8 cellular contexts compared by ENCODE assay signal in the genomic region with DNA sequence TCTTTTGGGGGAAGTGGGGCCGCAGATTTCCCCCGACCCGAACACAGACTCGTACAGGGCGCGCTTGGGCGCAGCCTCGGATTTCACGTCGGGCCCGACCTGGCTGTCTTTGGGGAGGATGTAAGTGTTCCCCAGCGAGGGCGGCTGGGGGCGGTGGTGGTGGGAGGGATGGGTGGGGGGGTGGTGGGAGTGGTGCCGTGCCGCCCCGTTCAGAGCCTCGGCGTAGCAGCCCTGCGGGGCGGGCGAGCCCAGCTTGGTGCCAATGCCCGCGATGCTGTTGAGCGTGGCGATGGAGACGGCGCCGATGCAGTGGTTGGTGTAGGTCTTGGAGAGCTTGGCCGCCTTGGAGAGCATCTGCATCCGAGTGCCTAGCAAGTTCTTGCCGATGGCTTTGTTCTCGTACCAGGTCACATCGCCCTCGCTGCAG. TPM values are rescaled to one million over a fixed set of nuclear protein-coding genes. Genes with fewer than 3 reads are reported as not detected.
A peak's percentile ranks its signal among the peaks of the same experiment; 100 is the strongest.
DNase-seq lines count a peak whose midpoint lies in the region; ATAC-seq and TF ChIP-seq lines count a peak whose summit lies in the region.

No MANE protein-coding gene starts in this region.

- peak overlapping the region; percentile 2 for H3K4me3 Mint-ChIP-seq in dendritic cell treated with granulocyte-macrophage colony-stimulating factor and Interleukin-4, amounts not matched to agents 40 ng/mL and 50 ng/mL, for 4 days

- H3K36me3 Mint-ChIP-seq in dendritic cell treated with granulocyte-macrophage colony-stimulating factor and Interleukin-4, amounts not matched to agents 40 ng/mL and 50 ng/mL, for 4 days (ENCODE audit: low read depth) = peaks cover 6% of the 10 kb centered on the region

- intact Hi-C loops in heart right ventricle (cut with DNase I) (loop anchor here in 4 of 10 donors (5.0 to 10.0 kb wide), 5 partner anchors 108 to 162 kb away; no protein-coding TSS in a partner anchor), Right ventricle myocardium inferior (cut with DNase I) (loop anchor here (5.0 kb wide), 3 partner anchors 35 to 165 kb away; no protein-coding TSS in a partner anchor)
- intact Hi-C loops in dendritic cell treated with granulocyte-macrophage colony-stimulating factor and Interleukin-4, amounts not matched to agents 40 ng/mL and 50 ng/mL, for 4 days (cut with micrococcal nuclease) = loop anchor here (5.0 to 10.0 kb wide), 3 partner anchors 162 to 452 kb away; partner anchors contain the start of genes SS18 and TAF4B

- peak overlapping the region; percentile 37 for H4K91ac ChIP-seq in mesenchymal stem cell (ENCODE audit: low read length)

- DNase-seq in heart right ventricle = peak in 1 of 2 donors; percentile 11
- DNase-seq in Right ventricle myocardium inferior (ENCODE audit: missing footprints) = no peak
- DNase-seq in mesenchymal stem cell = no peak
- DNase-seq in NCI-H345 treated with DMSO at 0.1 percent for 48 hours (lab: John Stamatoyannopoulos, UW; ENCODE audit: unreplicated experiment) = no peak

- H3K9me3 ChIP-seq in heart right ventricle = no peaks in the 10 kb centered on the region
- H3K9me3 ChIP-seq in mesenchymal stem cell (ENCODE audit: control insufficient read depth, low read length) = no peaks in the 10 kb centered on the region

- H4K8ac ChIP-seq in mesenchymal stem cell (ENCODE audit: low read length) = peak overlapping the region; percentile 81

- H3K23ac ChIP-seq in mesenchymal stem cell (ENCODE audit: low read length in 2 of 2) = no peak overlapping the region

- H2BK120ac ChIP-seq in mesenchymal stem cell (ENCODE audit: low read depth, low read length) = no peak overlapping the region

- H3K27ac ChIP-seq in heart right ventricle = no peak overlapping the region
- no peak overlapping the region for H3K27ac ChIP-seq in mesenchymal stem cell (ENCODE audit: low read length, poor library complexity, severe bottlenecking)

- no peak overlapping the region for H3K14ac ChIP-seq in mesenchymal stem cell (ENCODE audit: low read length in 2 of 2)

- no peak overlapping the region for H2AFZ ChIP-seq in mesenchymal stem cell (ENCODE audit: low read depth, low read length)

- ATAC-seq in heart right ventricle = no peak
- ATAC-seq in Right ventricle myocardium inferior = no peak
- ATAC-seq in HG02870 (IDR thresholded peaks at IDR 0.05; ENCODE audit: unreplicated experiment) = no peak
- ATAC-seq in HG03097 (IDR thresholded peaks at IDR 0.05; ENCODE audit: low FRiP score, unreplicated experiment) = no peak
- ATAC-seq in HG02642 (IDR thresholded peaks at IDR 0.05; ENCODE audit: poor library complexity, unreplicated experiment) = no peak

- H3K79me1 ChIP-seq in mesenchymal stem cell (replicated peaks; ENCODE audit: low read length, poor library complexity, severe bottlenecking) = peaks cover 3% of the 10 kb centered on the region

- no peak overlapping the region for H3K4ac ChIP-seq in mesenchymal stem cell (ENCODE audit: low read depth in 1 of 2, low read length in 2 of 2)

- no peak overlapping the region for H3K9ac ChIP-seq in mesenchymal stem cell (ENCODE audit: low read length)

- no peaks in the 10 kb centered on the region for H3K9me3 Mint-ChIP-seq in dendritic cell treated with granulocyte-macrophage colony-stimulating factor and Interleukin-4, amounts not matched to agents 40 ng/mL and 50 ng/mL, for 4 days

- H3K27ac Mint-ChIP-seq in dendritic cell treated with granulocyte-macrophage colony-stimulating factor and Interleukin-4, amounts not matched to agents 40 ng/mL and 50 ng/mL, for 4 days = no peak overlapping the region

- H3K36me3 ChIP-seq in heart right ventricle (no peaks in the 10 kb centered on the region), mesenchymal stem cell (ENCODE audit: control insufficient read depth in 1 of 2, insufficient read depth in 2 of 2, low read depth in 1 of 2, low read length in 2 of 2) (peaks cover 0 to 8% of the 10 kb centered on the region in 2 experiments)

- 63 to 76% methylated on average over 34 to 35 of the region's 35 CpGs for WGBS in heart right ventricle, 2 donors
- 18% methylated on average over 18 of the region's 35 CpGs for WGBS in mesenchymal stem cell

- H3K27me3 ChIP-seq in heart right ventricle (peaks cover 0 to 51% (median 17%) of the 10 kb centered on the region in 7 donors), mesenchymal stem cell (ENCODE audit: control insufficient read depth in 1 of 2, insufficient read depth in 1 of 2, low read length in 2 of 2) (peaks cover 3 to 23% of the 10 kb centered on the region in 2 experiments)

- H3K4me3 ChIP-seq in heart right ventricle (peak overlapping the region in 6 of 10 donors; percentile 55 to 86 (median 71)), mesenchymal stem cell (ENCODE audit: insufficient read depth in 1 of 2, low read depth in 1 of 2, low read length in 2 of 2) (peak overlapping the region; percentile 72 to 81)

- peak overlapping the region; percentile 89 for H3K4me2 ChIP-seq in mesenchymal stem cell (ENCODE audit: low read length, poor library complexity, severe bottlenecking)

- peaks cover 51% of the 10 kb centered on the region for H3K27me3 Mint-ChIP-seq in dendritic cell treated with granulocyte-macrophage colony-stimulating factor and Interleukin-4, amounts not matched to agents 40 ng/mL and 50 ng/mL, for 4 days

- no peak overlapping the region for H2AK5ac ChIP-seq in mesenchymal stem cell (ENCODE audit: low read length, severe bottlenecking)

- H2BK5ac ChIP-seq in mesenchymal stem cell (ENCODE audit: low read depth, low read length, poor library complexity, severe bottlenecking) = peak overlapping the region; percentile 33

- H2BK15ac ChIP-seq in mesenchymal stem cell (ENCODE audit: low read depth, poor library complexity, severe bottlenecking) = no peak overlapping the region

- H2BK12ac ChIP-seq in mesenchymal stem cell (ENCODE audit: low read length in 2 of 2) = no peak overlapping the region

- no peak overlapping the region for H3K18ac ChIP-seq in mesenchymal stem cell (ENCODE audit: low read depth in 1 of 2, low read length in 2 of 2)

- peaks cover 10 to 68% (median 51%) of the 10 kb centered on the region in 9 donors for H3K4me1 ChIP-seq in heart right ventricle
- H3K4me1 ChIP-seq in mesenchymal stem cell (ENCODE audit: control insufficient read depth, insufficient read depth, low read depth, low read length) = peaks cover 28% of the 10 kb centered on the region

- H3K4me1 Mint-ChIP-seq in dendritic cell treated with granulocyte-macrophage colony-stimulating factor and Interleukin-4, amounts not matched to agents 40 ng/mL and 50 ng/mL, for 4 days (ENCODE audit: low read depth) = peaks cover 37% of the 10 kb centered on the region

- TF ChIP-seq CTCF in heart right ventricle (IDR thresholded peaks at IDR 0.05) = no peak

RNA-seq across cellular contexts. Expression of gene KCTD1, which starts 1.5 kb away (rescaled TPM):
- total RNA-seq in heart right ventricle (10 to 100 TPM in 7 of 10 donors, 1 to 10 TPM in 3; 7.5 to 16.7 (median 11.5) TPM), Right ventricle myocardium inferior (15.4 TPM)
- 1 to 10 TPM; 8.1 to 8.9 TPM for polyA plus RNA-seq in heart right ventricle
- 9.8 TPM for polyA plus RNA-seq in mesenchymal stem cell (2013, experiment 1 of 2)
- polyA plus RNA-seq in mesenchymal stem cell (2013, experiment 2 of 2) = 8.9 TPM
